In the genomic region with DNA sequence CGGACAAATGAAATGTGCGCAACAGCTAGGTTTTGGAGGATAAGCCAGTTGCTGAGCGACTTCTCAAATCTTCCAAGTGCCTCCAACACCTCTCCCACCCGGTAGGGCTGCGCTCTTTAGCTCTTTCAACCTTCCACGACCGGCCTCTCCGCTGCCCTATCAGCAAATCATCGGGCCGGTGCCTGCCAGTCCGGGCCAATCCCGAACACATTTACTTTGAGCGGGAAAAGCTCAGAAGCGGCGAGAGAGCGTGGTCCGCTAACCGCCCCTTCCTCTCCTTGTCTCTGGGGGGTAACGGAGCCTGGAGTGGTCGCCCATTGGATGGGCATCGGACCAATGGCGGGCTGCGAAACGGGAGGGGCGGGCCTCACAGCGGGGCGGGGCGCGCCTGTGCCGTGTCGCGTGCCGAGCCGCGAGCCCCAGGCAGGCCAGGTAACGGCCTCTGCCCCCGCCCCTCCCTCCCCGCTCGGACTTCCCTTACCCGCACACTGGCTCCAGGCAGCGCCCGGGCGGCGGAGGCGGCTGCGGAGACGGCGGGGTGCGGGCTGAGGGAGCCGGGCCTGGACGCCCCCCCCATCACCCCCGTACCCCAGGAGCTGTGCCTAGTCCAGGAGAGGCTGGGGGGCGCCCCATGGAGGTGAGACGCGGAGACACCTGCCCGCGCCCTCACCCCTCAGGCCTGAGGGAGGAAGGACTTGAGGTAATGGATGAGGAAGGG, we compare ENCODE assay signal across 9 cellular contexts. TPM values are rescaled to one million over a fixed set of nuclear protein-coding genes. Genes with fewer than 3 reads are reported as not detected.
DNase-seq lines count a peak whose midpoint lies in the region; TF ChIP-seq lines count a peak whose summit lies in the region.
"Had no signal": no experiment of that assay in that cellular context is flagged by ENCODE, and none has a peak within 500 bp of the region (broad histone marks: within the 10 kb centered on the region; RNA-seq: fewer than 3 reads in every experiment).

MEIOC (plus strand) TSS at position 486 of the 718 bp plus-strand sequence; CDS start at position 632, 146 bp downstream.

- H3K9me3 ChIP-seq in iPS-15b (ENCODE audit: control insufficient read depth, insufficient read depth, low read length) (peaks cover 4% of the 10 kb centered on the region), uterus (no peaks in the 10 kb centered on the region)

- peaks cover 34% of the 10 kb centered on the region for H3K27me3 ChIP-seq in iPS-15b (ENCODE audit: control insufficient read depth, insufficient read depth, low read length)
- H3K27me3 ChIP-seq in uterus, result peaks cover 9 to 13% of the 10 kb centered on the region in 2 donors

- DNase-seq in DMS53 treated with DMSO at 0.1 percent for 48 hours (lab: John Stamatoyannopoulos, UW; ENCODE audit: unreplicated experiment) (peak; percentile 88), NCI-H146 treated with DMSO at 0.1 percent for 48 hours (lab: John Stamatoyannopoulos, UW; ENCODE audit: unreplicated experiment) (peak; percentile 64), SHP77 (lab: John Stamatoyannopoulos, UW) (no peak), KG1 (lab: John Stamatoyannopoulos, UW) (no peak), uterus (no peak)
- DNase-seq in activated CD8-positive, alpha-beta memory T cell treated with anti-CD3 and anti-CD28 coated beads, Interleukin-2, amount 50 U/mL, for 48 hours, result peak; percentile 73
- DNase-seq in stimulated activated CD8-positive, alpha-beta memory T cell treated with anti-CD3 and anti-CD28 coated beads, Interleukin-12 subunit alpha, Interleukin-12 subunit beta, amount 100 ng/mL, for 4 hours (ENCODE audit: low read depth), result peak; percentile 1

- intact Hi-C loops in uterus (cut with DNase I; ENCODE audit: low total_unique reads), result no loop called here

- no peaks in the 10 kb centered on the region for H3K36me3 ChIP-seq in iPS-15b (ENCODE audit: control insufficient read depth, insufficient read depth, low read length)
- no peaks in the 10 kb centered on the region for H3K36me3 ChIP-seq in uterus

- no peak within 1 kb of the TSS for H3K9ac ChIP-seq in iPS-15b (ENCODE audit: low read depth, low read length)

- TF ChIP-seq POLR2A in uterus (IDR thresholded peaks at IDR 0.05), result no peak

- TF ChIP-seq CTCF in uterus (IDR thresholded peaks at IDR 0.05), result no peak

- H3K4me1 ChIP-seq in iPS-15b (ENCODE audit: control insufficient read depth, insufficient read depth, low read length) (no peaks in the 10 kb centered on the region), uterus (no peaks in the 10 kb centered on the region)

- H3K27ac ChIP-seq in uterus, result no peak within 1 kb of the TSS

- H3K4me3 ChIP-seq in iPS-15b (ENCODE audit: low read depth, low read length), result peak within 1 kb of the TSS; percentile 32
- H3K4me3 ChIP-seq in uterus, result no peak within 1 kb of the TSS
- H3K4me3 ChIP-seq: lung had no signal

RNA-seq across cellular contexts. Expression of gene MEIOC, which starts in this region (rescaled TPM):
- under 1 TPM in 1 of 4 donors, not detected in 3; 0.28 TPM for total RNA-seq in uterus
- total RNA-seq: lung had no signal

Comparison
In these comparisons a context has a peak if more than half of its experiments do, and no peak if none do; other contexts are left out.
1. DNase-seq: peak in DMS53 treated with DMSO at 0.1 percent for 48 hours (single experiment), NCI-H146 treated with DMSO at 0.1 percent for 48 hours (single experiment), activated CD8-positive, alpha-beta memory T cell treated with anti-CD3 and anti-CD28 coated beads, Interleukin-2, amount 50 U/mL, for 48 hours (single experiment) and stimulated activated CD8-positive, alpha-beta memory T cell treated with anti-CD3 and anti-CD28 coated beads, Interleukin-12 subunit alpha, Interleukin-12 subunit beta, amount 100 ng/mL, for 4 hours (single experiment); none in SHP77 (0 of 2), KG1 (single experiment) and uterus (0 of 2).